22 cellular contexts compared by ENCODE assay signal in genomic region chr16:72814226-72814625, GRCh38.
DNase-seq lines count a peak whose midpoint lies in the region; ATAC-seq and TF ChIP-seq lines count a peak whose summit lies in the region.
"Had no signal": no experiment of that assay in that cellular context is flagged by ENCODE, and none has a peak within 500 bp of the region (broad histone marks: within the 10 kb centered on the region; RNA-seq: fewer than 3 reads in every experiment).

No MANE protein-coding gene starts in this region.

- H3K27ac Mint-ChIP-seq in activated naive CD4-positive, alpha-beta T cell treated with anti-CD3 and anti-CD28 coated beads, Interleukin-2, amount 50 U/mL, for 72 hours = no peak overlapping the region
- no peak overlapping the region for H3K27ac Mint-ChIP-seq in activated naive CD4-positive, alpha-beta T cell treated with anti-CD3 and anti-CD28 coated beads for 36 hours
- H3K27ac Mint-ChIP-seq in chondrocyte (ENCODE audit: unreplicated experiment) = peak overlapping the region; percentile 53
- H3K27ac Mint-ChIP-seq in neural crest cell (ENCODE audit: unreplicated experiment) = peak overlapping the region; percentile 45
- H3K27ac Mint-ChIP-seq: B cell had no signal

- H3K4me3 Mint-ChIP-seq in activated naive CD4-positive, alpha-beta T cell treated with anti-CD3 and anti-CD28 coated beads for 36 hours = no peak overlapping the region
- H3K4me3 Mint-ChIP-seq in chondrocyte (ENCODE audit: unreplicated experiment) = no peak overlapping the region
- no peak overlapping the region for H3K4me3 Mint-ChIP-seq in neural crest cell
- H3K4me3 Mint-ChIP-seq: B cell had no signal

- ATAC-seq in activated naive CD4-positive, alpha-beta T cell treated with anti-CD3 and anti-CD28 coated beads, Interleukin-2, amount 50 U/mL, for 72 hours = peak; percentile 22 to 35
- ATAC-seq in GM19324 (IDR thresholded peaks at IDR 0.05; ENCODE audit: low FRiP score, unreplicated experiment) (no peak), GM21528 (IDR thresholded peaks at IDR 0.05; ENCODE audit: low FRiP score, unreplicated experiment) (no peak)
- ATAC-seq: HCT116, HepG2, K562 had no signal

- H3K36me3 Mint-ChIP-seq in activated naive CD4-positive, alpha-beta T cell treated with anti-CD3 and anti-CD28 coated beads, Interleukin-2, amount 50 U/mL, for 72 hours = no peaks in the 10 kb centered on the region
- no peaks in the 10 kb centered on the region for H3K36me3 Mint-ChIP-seq in activated naive CD4-positive, alpha-beta T cell treated with anti-CD3 and anti-CD28 coated beads for 36 hours (ENCODE audit: low read depth)
- peaks cover 27% of the 10 kb centered on the region for H3K36me3 Mint-ChIP-seq in chondrocyte (ENCODE audit: low read depth)
- peaks cover 15% of the 10 kb centered on the region for H3K36me3 Mint-ChIP-seq in neural crest cell (ENCODE audit: low read depth)

- H3K9me3 Mint-ChIP-seq in activated naive CD4-positive, alpha-beta T cell treated with anti-CD3 and anti-CD28 coated beads, Interleukin-2, amount 50 U/mL, for 72 hours = no peaks in the 10 kb centered on the region
- H3K9me3 Mint-ChIP-seq in activated naive CD4-positive, alpha-beta T cell treated with anti-CD3 and anti-CD28 coated beads for 36 hours = no peaks in the 10 kb centered on the region
- H3K9me3 Mint-ChIP-seq in chondrocyte (ENCODE audit: low read depth) (no peaks in the 10 kb centered on the region), neural crest cell (no peaks in the 10 kb centered on the region)

- intact Hi-C loops in activated naive CD4-positive, alpha-beta T cell treated with anti-CD3 and anti-CD28 coated beads for 36 hours (cut with micrococcal nuclease) = no loop called here

- DNase-seq in activated naive CD4-positive, alpha-beta T cell treated with anti-CD3 and anti-CD28 coated beads, Interleukin-2, amount 50 U/mL, for 72 hours (ENCODE audit: low spot score in 2 of 2) = no peak
- no peak for DNase-seq in activated naive CD4-positive, alpha-beta T cell treated with anti-CD3 and anti-CD28 coated beads for 36 hours
- no peak for DNase-seq in chondrocyte (ENCODE audit: low spot score)
- DNase-seq in neural crest cell (ENCODE audit: low read depth, low spot score) = no peak
- DNase-seq in ecto neural progenitor cell (ENCODE audit: low spot score) = no peak
- DNase-seq: Calu3, DMS79 treated with DMSO at 0.1 percent for 48 hours, Kasumi-1, MV-4-11, NCI-H1105, NCI-H146, NCI-H2029, NCI-H446, NCI-H524 treated with DMSO at 0.1 percent for 48 hours, NCI-H774, SIG-M5 had no signal

- H3K4me1 Mint-ChIP-seq in activated naive CD4-positive, alpha-beta T cell treated with anti-CD3 and anti-CD28 coated beads for 36 hours (ENCODE audit: low read depth) = no peaks in the 10 kb centered on the region
- H3K4me1 Mint-ChIP-seq in chondrocyte (ENCODE audit: low read depth) (peaks cover 51% of the 10 kb centered on the region), neural crest cell (peaks cover 16% of the 10 kb centered on the region)
- H3K4me1 Mint-ChIP-seq: B cell had no signal

- TF ChIP-seq CTCF in chondrocyte (IDR thresholded peaks at IDR 0.05) = no peak
- TF ChIP-seq CTCF in neural crest cell (conservative IDR thresholded peaks at IDR 0.05) = no peak

- peaks cover 4% of the 10 kb centered on the region for H3K27me3 Mint-ChIP-seq in activated naive CD4-positive, alpha-beta T cell treated with anti-CD3 and anti-CD28 coated beads for 36 hours (ENCODE audit: low read depth)
- H3K27me3 Mint-ChIP-seq in chondrocyte (ENCODE audit: low read depth) (no peaks in the 10 kb centered on the region), neural crest cell (ENCODE audit: low read depth) (no peaks in the 10 kb centered on the region)
- H3K27me3 Mint-ChIP-seq: B cell had no signal

- CTCF ChIA-PET in activated naive CD4-positive, alpha-beta T cell treated with anti-CD3 and anti-CD28 coated beads for 36 hours (lab: Charles Lee) = no interaction called here

Comparison
In these comparisons a context has a peak if more than half of its experiments do, and no peak if none do; other contexts are left out.
1. ATAC-seq: peak in activated naive CD4-positive, alpha-beta T cell treated with anti-CD3 and anti-CD28 coated beads, Interleukin-2, amount 50 U/mL, for 72 hours (2 of 2); none in GM19324 (single experiment) and GM21528 (single experiment).
2. H3K27ac Mint-ChIP-seq: peak in chondrocyte (single experiment) and neural crest cell (single experiment); none in activated naive CD4-positive, alpha-beta T cell treated with anti-CD3 and anti-CD28 coated beads, Interleukin-2, amount 50 U/mL, for 72 hours (0 of 2) and activated naive CD4-positive, alpha-beta T cell treated with anti-CD3 and anti-CD28 coated beads for 36 hours (single experiment).